In the genomic region with DNA sequence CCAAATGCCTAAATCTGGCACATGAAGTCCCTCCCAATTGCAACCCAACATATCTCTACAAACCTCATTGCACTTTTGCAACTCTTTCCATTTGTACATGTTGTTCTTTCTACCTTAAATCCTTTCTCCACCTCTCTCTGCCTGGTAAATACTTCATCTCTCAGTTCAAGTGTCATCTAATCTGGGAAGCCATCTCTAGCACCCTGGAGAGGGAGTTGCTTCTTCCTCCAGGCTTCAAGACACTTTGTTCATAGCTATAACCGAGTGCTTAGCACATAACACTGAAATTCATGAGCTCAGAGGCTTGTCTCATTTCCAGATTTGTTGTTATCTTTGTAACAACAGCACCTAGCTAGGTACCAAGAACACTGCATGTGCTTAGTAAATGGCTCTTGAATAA, we compare ENCODE assay signal across 17 cellular contexts.
"Had no signal": no experiment of that assay in that cellular context is flagged by ENCODE, and none has a peak within 500 bp of the region (broad histone marks: within the 10 kb centered on the region; RNA-seq: fewer than 3 reads in every experiment).

No MANE protein-coding gene starts in this region.

- DNase-seq: activated B cell treated with CpG ODN at 0.5 μM for 24 hours; activated CD4-positive, alpha-beta memory T cell treated with anti-CD3 and anti-CD28 coated beads for 36 hours; activated CD4-positive, alpha-beta T cell treated with anti-CD3 and anti-CD28 coated beads for 36 hours; activated effector memory CD4-positive, alpha-beta T cell treated with anti-CD3 and anti-CD28 coated beads, Interleukin-2, amount 50 U/mL, for 16 hours; activated naive CD4-positive, alpha-beta T cell treated with anti-CD3 and anti-CD28 coated beads, Interleukin-2, amount 10 ng/mL, durations not matched to agents 7 days and 5 days; activated T-cell treated with anti-CD3 and anti-CD28 coated beads, Interleukin-2, amount 50 U/mL, for 72 hours; effector memory CD4-positive, alpha-beta T cell; foreskin keratinocyte; immature natural killer cell; right lobe of liver; stimulated activated CD4-positive, alpha-beta T cell treated with anti-CD3 and anti-CD28 coated beads, Interleukin-2, amount 100 ng/mL, for 24 hours; stimulated activated naive CD8-positive, alpha-beta T cell treated with anti-CD3 and anti-CD28 coated beads, Interleukin-15, amount 100 ng/mL, for 72 hours; SW 1271; T-helper 17 cell had no signal

- H3K9me3 ChIP-seq: right lobe of liver had no signal

- H3K4me3 ChIP-seq: cardiac muscle cell, right lobe of liver, skin epidermis had no signal

- ATAC-seq: activated CD4-positive, alpha-beta T cell treated with anti-CD3 and anti-CD28 coated beads for 36 hours; activated T-cell treated with anti-CD3 and anti-CD28 coated beads, Interleukin-2, amount 50 U/mL, for 72 hours; foreskin keratinocyte; stimulated activated effector memory CD8-positive, alpha-beta T cell treated with anti-CD3 and anti-CD28 coated beads, Interleukin-12 subunit alpha, Interleukin-12 subunit beta, amount 100 ng/mL, for 72 hours; stimulated activated naive CD8-positive, alpha-beta T cell treated with anti-CD3 and anti-CD28 coated beads, Interleukin-15, amount 100 ng/mL, for 72 hours; T-helper 17 cell had no signal

- H3K27me3 ChIP-seq: cardiac muscle cell, foreskin keratinocyte, right lobe of liver had no signal

- H3K27ac ChIP-seq: cardiac muscle cell, foreskin keratinocyte, right lobe of liver, skin epidermis had no signal

- H3K36me3 ChIP-seq: cardiac muscle cell, right lobe of liver had no signal
